ENCODE assay signal across 1 cellular context in the genomic region with DNA sequence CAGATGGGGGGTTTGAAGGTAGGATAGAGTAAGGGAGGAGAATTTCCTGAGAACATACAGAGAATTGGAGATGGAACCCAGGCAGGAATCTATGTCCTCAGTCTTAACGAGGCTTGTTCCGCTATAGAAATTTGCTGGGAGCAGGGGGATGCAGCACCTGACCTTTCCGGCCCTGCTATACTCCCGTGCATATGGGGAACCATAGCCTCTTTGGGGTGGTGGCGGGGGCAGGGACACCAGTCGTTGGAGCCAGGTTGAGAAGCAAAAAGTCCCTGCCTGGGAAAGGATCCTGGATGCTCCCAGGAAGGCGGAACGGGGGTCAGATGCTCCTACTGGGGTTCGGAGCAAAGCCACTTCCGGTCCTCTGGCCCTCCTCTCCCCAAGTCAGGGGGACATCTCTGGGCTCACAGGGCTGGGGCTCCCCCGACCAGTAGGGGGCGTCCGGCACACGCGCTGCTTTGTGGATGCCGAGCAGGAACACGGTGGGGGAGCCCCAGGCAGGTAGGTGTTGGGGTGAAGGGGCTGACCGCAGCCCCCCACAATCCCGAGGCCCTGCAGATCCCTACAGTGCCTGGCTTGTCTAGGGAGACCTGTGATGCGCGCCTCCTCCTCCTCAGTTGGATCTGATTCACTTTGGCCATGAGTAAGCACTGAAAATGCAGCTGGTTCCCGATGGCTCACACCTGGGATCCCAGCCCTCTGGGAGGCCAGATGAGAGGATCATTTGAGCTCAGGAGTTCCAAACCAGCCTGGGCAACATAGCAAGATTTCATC.
TF ChIP-seq lines count a peak whose summit lies in the region.

No MANE protein-coding gene starts in this region.

TF ChIP-seq in HepG2, 621 proteins besides CTCF, POLR2A, EP300 and RAD21 (continued from another document and continues in another):
- TF ChIP-seq MLXIP (CRISPR knock-in tag; IDR thresholded peaks at IDR 0.05; ENCODE audit: borderline replicate concordance) (no peak), GATAD2A (CRISPR knock-in tag; IDR thresholded peaks at IDR 0.05) (peak; percentile 66), ZNF879 (CRISPR knock-in tag; IDR thresholded peaks at IDR 0.05) (no peak), ZNF350 (CRISPR knock-in tag; IDR thresholded peaks at IDR 0.05; ENCODE audit: borderline replicate concordance, low read depth) (no peak), ZNF670 (CRISPR knock-in tag; IDR thresholded peaks at IDR 0.05; ENCODE audit: borderline replicate concordance) (no peak), HMG20A (CRISPR knock-in tag; IDR thresholded peaks at IDR 0.05; ENCODE audit: borderline replicate concordance) (no peak), GABPA (IDR thresholded peaks at IDR 0.05; ENCODE audit: low read depth, low read length) (peak; percentile 34; the same call in 1 of the 2 replicates), GABPA (CRISPR knock-in tag; IDR thresholded peaks at IDR 0.05; ENCODE audit: low read depth) (peak; percentile 77), ZBTB37 (CRISPR knock-in tag; IDR thresholded peaks at IDR 0.05) (no peak), ZNF589 (CRISPR knock-in tag; conservative IDR thresholded peaks at IDR 0.05) (no peak), MAFK (conservative IDR thresholded peaks at IDR 0.05 in 1 of 2, IDR thresholded peaks at IDR 0.05 in 1 of 2; ENCODE audit: low read length in 2 of 2) (no peak), GPN1 (CRISPR knock-in tag; IDR thresholded peaks at IDR 0.05; ENCODE audit: borderline replicate concordance) (no peak), PAXIP1 (CRISPR knock-in tag; conservative IDR thresholded peaks at IDR 0.05) (no peak), ZMAT5 (CRISPR knock-in tag; IDR thresholded peaks at IDR 0.05; ENCODE audit: borderline replicate concordance, low read depth) (no peak), ZNF362 (CRISPR knock-in tag; IDR thresholded peaks at IDR 0.05; ENCODE audit: borderline replicate concordance) (peak; percentile 28; the same call in 1 of the 2 replicates), SMAD9 (CRISPR knock-in tag; IDR thresholded peaks at IDR 0.05) (no peak), CREB1 (IDR thresholded peaks at IDR 0.05) (no peak), CREB1 (CRISPR knock-in tag; IDR thresholded peaks at IDR 0.05) (no peak), ZNF891 (CRISPR knock-in tag; IDR thresholded peaks at IDR 0.05) (0 out of 2 replicates have a peak, but pooled peaks have one; percentile 48), KMT2A (CRISPR knock-in tag; IDR thresholded peaks at IDR 0.05) (no peak), NR1H2 (CRISPR knock-in tag; IDR thresholded peaks at IDR 0.05; ENCODE audit: borderline replicate concordance, low read depth) (no peak), ZBTB20 (CRISPR knock-in tag; IDR thresholded peaks at IDR 0.05; ENCODE audit: borderline replicate concordance, low read depth) (no peak), HCFC1 (IDR thresholded peaks at IDR 0.05; ENCODE audit: low read depth, low read length) (no peak), GATA4 (IDR thresholded peaks at IDR 0.05; ENCODE audit: borderline replicate concordance, low read depth) (no peak), ZKSCAN5 (CRISPR knock-in tag; IDR thresholded peaks at IDR 0.05) (no peak), ZNF761 (CRISPR knock-in tag; conservative IDR thresholded peaks at IDR 0.05) (no peak), ZSCAN9 (CRISPR knock-in tag; IDR thresholded peaks at IDR 0.05; ENCODE audit: borderline replicate concordance) (no peak), PHF20 (CRISPR knock-in tag; IDR thresholded peaks at IDR 0.05) (peak; percentile 42; the same call in 1 of the 2 replicates), GABPB1 (CRISPR knock-in tag; IDR thresholded peaks at IDR 0.05) (peak; percentile 84), EZH2 (conservative IDR thresholded peaks at IDR 0.05; ENCODE audit: low read depth, low read length) (no peak)
- TF ChIP-seq, protein P1, sequence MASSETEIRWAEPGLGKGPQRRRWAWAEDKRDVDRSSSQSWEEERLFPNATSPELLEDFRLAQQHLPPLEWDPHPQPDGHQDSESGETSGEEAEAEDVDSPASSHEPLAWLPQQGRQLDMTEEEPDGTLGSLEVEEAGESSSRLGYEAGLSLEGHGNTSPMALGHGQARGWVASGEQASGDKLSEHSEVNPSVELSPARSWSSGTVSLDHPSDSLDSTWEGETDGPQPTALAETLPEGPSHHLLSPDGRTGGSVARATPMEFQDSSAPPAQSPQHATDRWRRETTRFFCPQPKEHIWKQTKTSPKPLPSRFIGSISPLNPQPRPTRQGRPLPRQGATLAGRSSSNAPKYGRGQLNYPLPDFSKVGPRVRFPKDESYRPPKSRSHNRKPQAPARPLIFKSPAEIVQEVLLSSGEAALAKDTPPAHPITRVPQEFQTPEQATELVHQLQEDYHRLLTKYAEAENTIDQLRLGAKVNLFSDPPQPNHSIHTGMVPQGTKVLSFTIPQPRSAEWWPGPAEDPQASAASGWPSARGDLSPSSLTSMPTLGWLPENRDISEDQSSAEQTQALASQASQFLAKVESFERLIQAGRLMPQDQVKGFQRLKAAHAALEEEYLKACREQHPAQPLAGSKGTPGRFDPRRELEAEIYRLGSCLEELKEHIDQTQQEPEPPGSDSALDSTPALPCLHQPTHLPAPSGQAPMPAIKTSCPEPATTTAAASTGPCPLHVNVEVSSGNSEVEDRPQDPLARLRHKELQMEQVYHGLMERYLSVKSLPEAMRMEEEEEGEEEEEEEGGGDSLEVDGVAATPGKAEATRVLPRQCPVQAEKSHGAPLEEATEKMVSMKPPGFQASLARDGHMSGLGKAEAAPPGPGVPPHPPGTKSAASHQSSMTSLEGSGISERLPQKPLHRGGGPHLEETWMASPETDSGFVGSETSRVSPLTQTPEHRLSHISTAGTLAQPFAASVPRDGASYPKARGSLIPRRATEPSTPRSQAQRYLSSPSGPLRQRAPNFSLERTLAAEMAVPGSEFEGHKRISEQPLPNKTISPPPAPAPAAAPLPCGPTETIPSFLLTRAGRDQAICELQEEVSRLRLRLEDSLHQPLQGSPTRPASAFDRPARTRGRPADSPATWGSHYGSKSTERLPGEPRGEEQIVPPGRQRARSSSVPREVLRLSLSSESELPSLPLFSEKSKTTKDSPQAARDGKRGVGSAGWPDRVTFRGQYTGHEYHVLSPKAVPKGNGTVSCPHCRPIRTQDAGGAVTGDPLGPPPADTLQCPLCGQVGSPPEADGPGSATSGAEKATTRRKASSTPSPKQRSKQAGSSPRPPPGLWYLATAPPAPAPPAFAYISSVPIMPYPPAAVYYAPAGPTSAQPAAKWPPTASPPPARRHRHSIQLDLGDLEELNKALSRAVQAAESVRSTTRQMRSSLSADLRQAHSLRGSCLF (CRISPR knock-in tag; IDR thresholded peaks at IDR 0.05; ENCODE audit: borderline replicate concordance), result no peak
- TF ChIP-seq, protein P2, sequence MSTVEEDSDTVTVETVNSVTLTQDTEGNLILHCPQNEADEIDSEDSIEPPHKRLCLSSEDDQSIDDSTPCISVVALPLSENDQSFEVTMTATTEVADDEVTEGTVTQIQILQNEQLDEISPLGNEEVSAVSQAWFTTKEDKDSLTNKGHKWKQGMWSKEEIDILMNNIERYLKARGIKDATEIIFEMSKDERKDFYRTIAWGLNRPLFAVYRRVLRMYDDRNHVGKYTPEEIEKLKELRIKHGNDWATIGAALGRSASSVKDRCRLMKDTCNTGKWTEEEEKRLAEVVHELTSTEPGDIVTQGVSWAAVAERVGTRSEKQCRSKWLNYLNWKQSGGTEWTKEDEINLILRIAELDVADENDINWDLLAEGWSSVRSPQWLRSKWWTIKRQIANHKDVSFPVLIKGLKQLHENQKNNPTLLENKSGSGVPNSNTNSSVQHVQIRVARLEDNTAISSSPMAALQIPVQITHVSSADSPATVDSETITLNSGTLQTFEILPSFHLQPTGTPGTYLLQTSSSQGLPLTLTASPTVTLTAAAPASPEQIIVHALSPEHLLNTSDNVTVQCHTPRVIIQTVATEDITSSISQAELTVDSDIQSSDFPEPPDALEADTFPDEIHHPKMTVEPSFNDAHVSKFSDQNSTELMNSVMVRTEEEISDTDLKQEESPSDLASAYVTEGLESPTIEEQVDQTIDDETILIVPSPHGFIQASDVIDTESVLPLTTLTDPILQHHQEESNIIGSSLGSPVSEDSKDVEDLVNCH (CRISPR knock-in tag; IDR thresholded peaks at IDR 0.05), result no peak
- TF ChIP-seq, protein P3, sequence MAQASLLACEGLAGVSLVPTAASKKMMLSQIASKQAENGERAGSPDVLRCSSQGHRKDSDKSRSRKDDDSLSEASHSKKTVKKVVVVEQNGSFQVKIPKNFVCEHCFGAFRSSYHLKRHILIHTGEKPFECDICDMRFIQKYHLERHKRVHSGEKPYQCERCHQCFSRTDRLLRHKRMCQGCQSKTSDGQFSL (CRISPR knock-in tag; IDR thresholded peaks at IDR 0.05), result peak; percentile 78
